ENCODE assay signal across 12 cellular contexts in genomic region chr1:181482001-181482430, GRCh38. TPM values are rescaled to one million over a fixed set of nuclear protein-coding genes. Genes with fewer than 3 reads are reported as not detected.
A peak's percentile ranks its signal among the peaks of the same experiment; 100 is the strongest.
DNase-seq lines count a peak whose midpoint lies in the region; ATAC-seq, FAIRE-seq and TF ChIP-seq lines count a peak whose summit lies in the region.
"Had no signal": no experiment of that assay in that cellular context is flagged by ENCODE, and none has a peak within 500 bp of the region (broad histone marks: within the 10 kb centered on the region; RNA-seq: fewer than 3 reads in every experiment).

No MANE protein-coding gene starts in this region.

- H3K36me3 Mint-ChIP-seq in glutamatergic neuron (ENCODE audit: unreplicated experiment): no peaks in the 10 kb centered on the region

- H3K9me3 ChIP-seq in pancreas: no peaks in the 10 kb centered on the region
- H3K9me3 ChIP-seq: mucosa of descending colon had no signal

- H3K27ac Mint-ChIP-seq in glutamatergic neuron (ENCODE audit: unreplicated experiment): no peak overlapping the region

- H3K36me3 ChIP-seq in pancreas: no peaks in the 10 kb centered on the region

- ATAC-seq in HG03521 (IDR thresholded peaks at IDR 0.05; ENCODE audit: unreplicated experiment) (peak; percentile 3), pancreas (no peak), GM21528 (IDR thresholded peaks at IDR 0.05; ENCODE audit: low FRiP score, unreplicated experiment) (no peak)

- peaks cover 0 to 31% (median 4%) of the 10 kb centered on the region in 4 donors for H3K27me3 ChIP-seq in pancreas

- peaks cover 7% of the 10 kb centered on the region for H3K4me1 Mint-ChIP-seq in glutamatergic neuron (ENCODE audit: low read depth, unreplicated experiment)

- no peak for FAIRE-seq in pancreas (lab: Jason Lieb, UNC)

- H3K4me3 Mint-ChIP-seq in glutamatergic neuron (ENCODE audit: unreplicated experiment): peak overlapping the region; percentile 91

- H3K27me3 Mint-ChIP-seq in glutamatergic neuron (ENCODE audit: unreplicated experiment): peaks cover 19% of the 10 kb centered on the region

- WGBS in pancreas, 2 donors: 16% methylated on average over 36 of the region's 36 CpGs

- H3K4me3 ChIP-seq in pancreas: peak overlapping the region in 3 of 4 donors; percentile 5 to 39 (median 6)
- H3K4me3 ChIP-seq: mucosa of descending colon had no signal

- TF ChIP-seq CTCF in GM13976 (IDR thresholded peaks at IDR 0.05; ENCODE audit: borderline replicate concordance, control extremely low read depth, extremely low read depth, insufficient read depth, missing control alignments) (no peak), glutamatergic neuron (IDR thresholded peaks at IDR 0.05; ENCODE audit: partially characterized antibody, unreplicated experiment) (no peak), pancreas (IDR thresholded peaks at IDR 0.05) (no peak)

- DNase-seq in GM13976 (ENCODE audit: low spot score) (peak; percentile 23), glutamatergic neuron (no peak), pancreas (no peak), NCI-H128 (lab: John Stamatoyannopoulos, UW; ENCODE audit: unreplicated experiment) (no peak), NCI-H69 (lab: John Stamatoyannopoulos, UW) (no peak), GOT3 (lab: John Stamatoyannopoulos, UW) (no peak)
- DNase-seq: activated CD4-positive, CD25-positive, alpha-beta regulatory T cell; EL; NCI-H2107 had no signal

- no peaks in the 10 kb centered on the region for H3K4me1 ChIP-seq in pancreas

- peaks cover 5% of the 10 kb centered on the region for H3K9me3 Mint-ChIP-seq in glutamatergic neuron (ENCODE audit: unreplicated experiment)

- no peak overlapping the region for H3K27ac ChIP-seq in pancreas

- in situ Hi-C loops in GM13976 (cut with MboI; ENCODE audit: low sequenced_read_pairs, unreplicated experiment): loop anchor here (5.0 kb wide), 1 partner anchor 565 kb away; no protein-coding TSS in a partner anchor

- intact Hi-C loops in pancreas (cut with DNase I): loop anchor here (10.0 kb wide), 4 partner anchors 193 to 583 kb away; partner anchors contain the start of gene ZNF648 (in 1 of the 3)

RNA-seq across cellular contexts. Expression of gene CACNA1E, which starts 1.3 kb away (rescaled TPM):
- total RNA-seq in glutamatergic neuron (ENCODE audit: unreplicated experiment) (8.8 TPM), pancreas (under 1 TPM in 4 of 6 donors, not detected in 2; 0.06 to 0.12 (median 0.09) TPM)
- polyA plus RNA-seq in pancreas: under 1 TPM; 0.02 to 0.04 TPM
